ENCODE assay signal across 15 cellular contexts in genomic region chr5:173909205-173909604, GRCh38. TPM values are rescaled to one million over a fixed set of nuclear protein-coding genes. Genes with fewer than 3 reads are reported as not detected.
DNase-seq lines count a peak whose midpoint lies in the region; ATAC-seq, FAIRE-seq and TF ChIP-seq lines count a peak whose summit lies in the region.
"Had no signal": no experiment of that assay in that cellular context is flagged by ENCODE, and none has a peak within 500 bp of the region (broad histone marks: within the 10 kb centered on the region; RNA-seq: fewer than 3 reads in every experiment).

No MANE protein-coding gene starts in this region.

- no peak for DNase-seq in Right ventricle myocardium inferior (ENCODE audit: missing footprints)
- DNase-seq in cardiac septum (ENCODE audit: low spot score): no peak
- DNase-seq in frontal cortex (ENCODE audit: low spot score in 2 of 2): peak in 1 of 2 donors; percentile 37
- no peak for DNase-seq in neural progenitor cell (ENCODE audit: low spot score)
- DNase-seq in upper lobe of right lung: no peak
- DNase-seq in EL: no peak
- DNase-seq: activated CD4-positive, alpha-beta T cell treated with anti-CD3 and anti-CD28 coated beads for 1 hour; COR-L47; islet precursor cell; naive B cell; NCI-H2029 treated with DMSO at 0.1 percent for 48 hours; tibial artery had no signal

- H3K27me3 ChIP-seq in neural progenitor cell (no peaks in the 10 kb centered on the region), upper lobe of right lung (no peaks in the 10 kb centered on the region)
- H3K27me3 ChIP-seq: tibial artery had no signal

- H2AFZ ChIP-seq in neural progenitor cell (replicated peaks): no peak overlapping the region

- FAIRE-seq in frontal cortex (lab: Jason Lieb, UNC): peak; percentile 63

- H3K4me2 ChIP-seq in neural progenitor cell: no peak overlapping the region
- H3K4me2 ChIP-seq: smooth muscle cell had no signal

- H3K36me3 ChIP-seq in neural progenitor cell: no peaks in the 10 kb centered on the region
- peaks cover 29% of the 10 kb centered on the region for H3K36me3 ChIP-seq in upper lobe of right lung

- no peaks in the 10 kb centered on the region for H3F3A ChIP-seq in neural progenitor cell (ENCODE audit: low read depth)

- H3K4me1 ChIP-seq in neural progenitor cell (peaks cover 8% of the 10 kb centered on the region), upper lobe of right lung (peaks cover 35% of the 10 kb centered on the region)

- H3K9me3 Mint-ChIP-seq in neural progenitor cell: no peaks in the 10 kb centered on the region
- H3K9me3 Mint-ChIP-seq: naive B cell had no signal

- H3K27ac ChIP-seq in neural progenitor cell (no peak overlapping the region), upper lobe of right lung (no peak overlapping the region)

- no peaks in the 10 kb centered on the region for H4K20me1 ChIP-seq in neural progenitor cell (ENCODE audit: low read depth)

- H3K4me1 Mint-ChIP-seq in neural progenitor cell: peaks cover 10% of the 10 kb centered on the region

- no peaks in the 10 kb centered on the region for H3K27me3 Mint-ChIP-seq in neural progenitor cell (ENCODE audit: insufficient read depth, low read depth)
- H3K27me3 Mint-ChIP-seq: naive B cell had no signal

- H3K4me3 Mint-ChIP-seq in neural progenitor cell: no peak overlapping the region
- H3K4me3 Mint-ChIP-seq: naive B cell had no signal

- TF ChIP-seq CTCF in neural progenitor cell (IDR thresholded peaks at IDR 0.05) (no peak), upper lobe of right lung (IDR thresholded peaks at IDR 0.05) (no peak)

- no peaks in the 10 kb centered on the region for H3K79me2 ChIP-seq in neural progenitor cell (ENCODE audit: low read depth)

- H3K9me3 ChIP-seq in neural progenitor cell (ENCODE audit: low read depth) (no peaks in the 10 kb centered on the region), upper lobe of right lung (no peaks in the 10 kb centered on the region)
- H3K9me3 ChIP-seq: tibial artery had no signal

- no peak overlapping the region for H3K9ac ChIP-seq in neural progenitor cell

- H3K27ac Mint-ChIP-seq in neural progenitor cell: peak overlapping the region; percentile 5

- ATAC-seq in Right ventricle myocardium inferior (peak; percentile 80), upper lobe of right lung (peak; percentile 58), GM21390 (IDR thresholded peaks at IDR 0.05; ENCODE audit: unreplicated experiment) (no peak), GM21526 (IDR thresholded peaks at IDR 0.05; ENCODE audit: low FRiP score, unreplicated experiment) (no peak)

- H3K4me3 ChIP-seq in neural progenitor cell (no peak overlapping the region), upper lobe of right lung (no peak overlapping the region)
- H3K4me3 ChIP-seq: smooth muscle cell, tibial artery had no signal

- no peaks in the 10 kb centered on the region for H3K36me3 Mint-ChIP-seq in neural progenitor cell

- intact Hi-C loops in Right ventricle myocardium inferior (cut with DNase I) (loop anchor here (2.0 kb wide), 1 partner anchor 14 kb away; no protein-coding TSS in a partner anchor), cardiac septum (cut with DNase I) (loop anchor here (2.0 kb wide), 1 partner anchor 14 kb away; no protein-coding TSS in a partner anchor), upper lobe of right lung (cut with DNase I) (no loop called here)

RNA-seq across cellular contexts. Expression of gene CPEB4, which starts 21.1 kb away (rescaled TPM):
- 116 TPM for total RNA-seq in Right ventricle myocardium inferior
- 187 TPM for total RNA-seq in cardiac septum
- total RNA-seq in frontal cortex: 76.2 TPM
- total RNA-seq in neural progenitor cell (ENCODE audit: low replicate concordance): 8.7 and 12.5 TPM in 2 replicates
- total RNA-seq in upper lobe of right lung: 62.4 TPM

Comparison
In these comparisons a context has a peak if more than half of its experiments do, and no peak if none do; other contexts are left out.
1. ATAC-seq: peak in Right ventricle myocardium inferior (single experiment) and upper lobe of right lung (single experiment); none in GM21390 (single experiment) and GM21526 (single experiment).